Comparison of ENCODE assay signal across 14 cellular contexts in genomic region chr3:195181781-195182469, GRCh38.
A peak's percentile ranks its signal among the peaks of the same experiment; 100 is the strongest.
DNase-seq lines count a peak whose midpoint lies in the region; ATAC-seq, FAIRE-seq and TF ChIP-seq lines count a peak whose summit lies in the region.
"Had no signal": no experiment of that assay in that cellular context is flagged by ENCODE, and none has a peak within 500 bp of the region (broad histone marks: within the 10 kb centered on the region; RNA-seq: fewer than 3 reads in every experiment).

No MANE protein-coding gene starts in this region.

- 74 to 79% methylated on average over 4 to 7 of the region's 7 CpGs for WGBS in mesodermal cell (ENCODE audit: insufficient coverage in 2 of 2), 2 experiments

- H3K4me1 ChIP-seq in astrocyte (ENCODE audit: insufficient read depth, low read length) (peaks cover 30% of the 10 kb centered on the region), mesodermal cell (ENCODE audit: control insufficient read depth, insufficient read depth, low read length, poor library complexity, severe bottlenecking) (peaks cover 65% of the 10 kb centered on the region)
- H3K4me1 ChIP-seq: pancreas had no signal

- TF ChIP-seq CTCF in astrocyte (IDR thresholded peaks at IDR 0.05; ENCODE audit: insufficient read depth, low read depth, low read length) (no peak), D721Med (IDR thresholded peaks at IDR 0.05; ENCODE audit: insufficient read depth, missing control alignments) (no peak), RWPE1 (conservative IDR thresholded peaks at IDR 0.05; ENCODE audit: low read depth) (no peak)

- H3K27me3 ChIP-seq in astrocyte (ENCODE audit: insufficient read depth, low read length) = no peaks in the 10 kb centered on the region
- H3K27me3 ChIP-seq: pancreas had no signal

- peaks cover 59% of the 10 kb centered on the region for H3K4me1 Mint-ChIP-seq in astrocyte (ENCODE audit: low read depth, unreplicated experiment)

- H3K4me3 ChIP-seq in astrocyte (ENCODE audit: insufficient read depth, low read depth, low read length) = no peak overlapping the region
- H3K4me3 ChIP-seq in mesodermal cell (ENCODE audit: extremely low read depth, insufficient read depth, low read length, poor library complexity, severe bottlenecking) = no peak overlapping the region
- H3K4me3 ChIP-seq: pancreas had no signal

- H3K9me3 ChIP-seq in astrocyte (ENCODE audit: insufficient read depth, low read depth, low read length) (no peaks in the 10 kb centered on the region), mesodermal cell (ENCODE audit: control insufficient read depth, low read length) (no peaks in the 10 kb centered on the region)
- H3K9me3 ChIP-seq: pancreas had no signal

- ATAC-seq in GM19328 (IDR thresholded peaks at IDR 0.05; ENCODE audit: unreplicated experiment) = no peak

- H3K36me3 Mint-ChIP-seq in astrocyte (ENCODE audit: low read depth, unreplicated experiment) = peaks cover 6% of the 10 kb centered on the region

- H3K27ac ChIP-seq in astrocyte (ENCODE audit: low read depth, low read length) = no peak overlapping the region
- peak overlapping the region; percentile 90 for H3K27ac ChIP-seq in mesodermal cell (ENCODE audit: low read depth, low read length, severe bottlenecking)
- no peak overlapping the region for H3K27ac ChIP-seq in RWPE1
- H3K27ac ChIP-seq: pancreas had no signal

- no peak for FAIRE-seq in astrocyte (lab: Jason Lieb, UNC)
- no peak for FAIRE-seq in D721Med (lab: Jason Lieb, UNC)
- FAIRE-seq: bronchial epithelial cell, G401.6, pancreas had no signal

- no peak overlapping the region for H2AFZ ChIP-seq in astrocyte (ENCODE audit: low read depth, low read length)

- DNase-seq in stimulated activated CD4-positive, alpha-beta T cell treated with anti-CD3 and anti-CD28 coated beads, Interleukin-4, amount 100 ng/mL, for 24 hours = peak; percentile 19
- no peak for DNase-seq in stimulated activated CD4-positive, alpha-beta T cell treated with anti-CD3 and anti-CD28 coated beads, Interleukin-15, amount 100 ng/mL, for 24 hours
- DNase-seq in astrocyte (ENCODE audit: low read depth) (no peak), NK-92 (lab: John Stamatoyannopoulos, UW; ENCODE audit: unreplicated experiment) (no peak), D721Med (ENCODE audit: insufficient read length, low spot score) (no peak), RWPE1 (ENCODE audit: low spot score) (no peak)
- DNase-seq: pancreas had no signal

- H3K27ac Mint-ChIP-seq in astrocyte (ENCODE audit: unreplicated experiment) = no peak overlapping the region
- H3K27ac Mint-ChIP-seq: B cell, memory B cell had no signal

- H3K27me3 Mint-ChIP-seq in astrocyte (ENCODE audit: low read depth, unreplicated experiment) = no peaks in the 10 kb centered on the region
- H3K27me3 Mint-ChIP-seq: memory B cell had no signal

- POLR2A ChIA-PET in RWPE1 (lab: Yijun Ruan, JAX; ENCODE audit: low non-redundant PET) = no interaction called here

- no peaks in the 10 kb centered on the region for H3K9me3 Mint-ChIP-seq in astrocyte (ENCODE audit: unreplicated experiment)
- H3K9me3 Mint-ChIP-seq: WTC11 had no signal

- peak overlapping the region; percentile 61 for H3K4me2 ChIP-seq in astrocyte (ENCODE audit: low read length)

- peak overlapping the region; percentile 40 for H3K4me3 Mint-ChIP-seq in astrocyte (ENCODE audit: unreplicated experiment)
- H3K4me3 Mint-ChIP-seq: B cell, memory B cell, WTC11 had no signal

- no peaks in the 10 kb centered on the region for H3K36me3 ChIP-seq in astrocyte (ENCODE audit: insufficient read depth, low read length)
- peaks cover 3% of the 10 kb centered on the region for H3K36me3 ChIP-seq in mesodermal cell (ENCODE audit: control insufficient read depth, insufficient read depth, low read length)
- H3K36me3 ChIP-seq: pancreas had no signal

- CTCF ChIA-PET in RWPE1 (lab: Yijun Ruan, JAX) = no interaction called here

- no peaks in the 10 kb centered on the region for H4K20me1 ChIP-seq in astrocyte (ENCODE audit: insufficient read depth, low read length)

- H3K9ac ChIP-seq in astrocyte (ENCODE audit: low read length) = peak overlapping the region; percentile 7

- peaks cover 18% of the 10 kb centered on the region for H3K79me2 ChIP-seq in astrocyte (ENCODE audit: insufficient read depth, low read length)
